9 cellular contexts compared by ENCODE assay signal in genomic region chr2:10835052-10835970, GRCh38. TPM values are rescaled to one million over a fixed set of nuclear protein-coding genes. Genes with fewer than 3 reads are reported as not detected.
DNase-seq lines count a peak whose midpoint lies in the region; ATAC-seq and TF ChIP-seq lines count a peak whose summit lies in the region.
"Had no signal": no experiment of that assay in that cellular context is flagged by ENCODE, and none has a peak within 500 bp of the region (broad histone marks: within the 10 kb centered on the region; RNA-seq: fewer than 3 reads in every experiment).

No MANE protein-coding gene starts in this region.

- H3K36me3 ChIP-seq in esophagus muscularis mucosa (no peaks in the 10 kb centered on the region), transverse colon (no peaks in the 10 kb centered on the region)
- H3K36me3 ChIP-seq: neutrophil had no signal

- peak; percentile 24 for DNase-seq in SKM-1 treated with dmso at 0.1 percent for 144 hours (lab: John Stamatoyannopoulos, UW; ENCODE audit: unreplicated experiment)
- no peak for DNase-seq in SKM-1 (lab: John Stamatoyannopoulos, UW; ENCODE audit: unreplicated experiment)
- peak; percentile 35 for DNase-seq in NCI-H82 treated with DMSO at 0.1 percent for 48 hours (lab: John Stamatoyannopoulos, UW; ENCODE audit: unreplicated experiment)
- peak; percentile 73 for DNase-seq in activated CD8-positive, alpha-beta memory T cell treated with anti-CD3 and anti-CD28 coated beads, Interleukin-2, amount 50 U/mL, for 4 hours
- DNase-seq in esophagus muscularis mucosa (ENCODE audit: extremely low spot score) = no peak
- DNase-seq in nucleus accumbens (lab: John Stamatoyannopoulos, UW) = peak in 31 of 56 donors; percentile 12 to 80 (median 49)
- peak; percentile 88 for DNase-seq in transverse colon

- peak; percentile 63 for ATAC-seq in HG03066 (IDR thresholded peaks at IDR 0.05; ENCODE audit: low read depth, unreplicated experiment)

- no peak for TF ChIP-seq POLR2A in esophagus muscularis mucosa (IDR thresholded peaks at IDR 0.05; ENCODE audit: low read depth)
- TF ChIP-seq POLR2A in transverse colon (IDR thresholded peaks at IDR 0.05) = no peak

- H3K27me3 ChIP-seq in esophagus muscularis mucosa (peaks cover 0 to 44% (median 0%) of the 10 kb centered on the region in 4 donors), transverse colon (peaks cover 6% of the 10 kb centered on the region)

- intact Hi-C loops in esophagus muscularis mucosa (cut with DNase I) (loop anchor here (5.0 kb wide), 1 partner anchor 77 kb away; the partner anchor contains the start of gene KCNF1), transverse colon (cut with DNase I; ENCODE audit: low total_unique reads) (loop anchor here (10.0 kb wide), 1 partner anchor 79 kb away; the partner anchor contains the start of gene KCNF1)

- in situ Hi-C loops in transverse colon (cut with MboI; ENCODE audit: low pct_ligation_motif_present in 1 of 4, low pct_unique_long_range_greater_than_20kb in 1 of 4, low sequenced_read_pairs in 3 of 4) = loop anchor here (5.0 to 25.0 kb wide), 5 partner anchors 69 to 602 kb away; no protein-coding TSS in a partner anchor

- H3K4me3 ChIP-seq in esophagus muscularis mucosa = no peak overlapping the region
- H3K4me3 ChIP-seq in transverse colon = no peak overlapping the region

- H3K4me1 ChIP-seq in esophagus muscularis mucosa (peaks cover 7 to 17% (median 15%) of the 10 kb centered on the region in 4 donors), transverse colon (peaks cover 0 to 7% (median 5%) of the 10 kb centered on the region in 4 donors)

- TF ChIP-seq EP300 in esophagus muscularis mucosa (IDR thresholded peaks at IDR 0.05) (no peak), transverse colon (IDR thresholded peaks at IDR 0.05; ENCODE audit: low read depth) (no peak)

- WGBS in esophagus muscularis mucosa = 79% methylated on average over 24 of the region's 48 CpGs
- 43 to 51% methylated on average over 7 to 38 of the region's 48 CpGs for WGBS in transverse colon (ENCODE audit: low coverage in 1 of 2), 2 donors

- TF ChIP-seq CTCF in esophagus muscularis mucosa (IDR thresholded peaks at IDR 0.05) (peak; percentile 78 to 89 (median 80)), transverse colon (IDR thresholded peaks at IDR 0.05) (peak; percentile 82 to 94 (median 90))

- H3K27ac ChIP-seq in esophagus muscularis mucosa (replicated peaks in 1 of 4) (no peak overlapping the region), transverse colon (no peak overlapping the region)
- H3K27ac ChIP-seq: neutrophil had no signal

- H3K9me3 ChIP-seq in esophagus muscularis mucosa (peaks cover 0 to 5% (median under 1%) of the 10 kb centered on the region in 4 donors), transverse colon (peaks cover 0 to 2% of the 10 kb centered on the region in 2 donors)
- H3K9me3 ChIP-seq: neutrophil had no signal

RNA-seq across cellular contexts. Expression of gene PDIA6, which starts 22.7 kb away (rescaled TPM):
- 10 to 100 TPM; 64.8 to 99.7 (median 85.3) TPM for total RNA-seq in esophagus muscularis mucosa
- 10 to 100 TPM; 35.2 to 90.3 (median 66.3) TPM for total RNA-seq in transverse colon

Comparison
In these comparisons a context has a peak if more than half of its experiments do, and no peak if none do; other contexts are left out.
1. DNase-seq: peak in SKM-1 treated with dmso at 0.1 percent for 144 hours (single experiment), NCI-H82 treated with DMSO at 0.1 percent for 48 hours (single experiment), activated CD8-positive, alpha-beta memory T cell treated with anti-CD3 and anti-CD28 coated beads, Interleukin-2, amount 50 U/mL, for 4 hours (single experiment), nucleus accumbens (31 of 56) and transverse colon (single experiment); none in SKM-1 (single experiment) and esophagus muscularis mucosa (single experiment).